8 cellular contexts compared by ENCODE assay signal in the genomic region with DNA sequence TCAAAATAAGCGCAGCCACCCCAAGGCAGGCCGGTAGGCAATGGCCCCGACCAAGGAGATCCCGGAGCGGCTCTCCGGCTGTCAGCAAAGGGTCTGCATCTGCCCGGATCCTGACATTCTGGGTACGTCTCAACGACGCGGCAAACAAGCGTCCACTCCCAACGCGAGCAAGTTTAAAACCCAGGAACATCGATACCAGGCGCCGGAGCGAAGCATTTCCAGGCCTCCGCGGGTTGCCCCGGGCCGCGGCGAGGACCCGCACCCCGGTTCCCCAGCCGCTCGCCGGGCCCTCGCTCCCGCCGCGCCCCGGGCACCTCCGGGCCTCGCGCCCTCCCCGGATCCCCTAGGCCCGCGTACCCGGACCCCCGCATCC. TPM values are rescaled to one million over a fixed set of nuclear protein-coding genes. Genes with fewer than 3 reads are reported as not detected.
DNase-seq lines count a peak whose midpoint lies in the region; ATAC-seq and TF ChIP-seq lines count a peak whose summit lies in the region.

No MANE protein-coding gene starts in this region.

- peaks cover 22 to 49% (median 33%) of the 10 kb centered on the region in 4 donors for H3K4me1 Mint-ChIP-seq in CD4-positive, alpha-beta memory T cell

- peaks cover 28% of the 10 kb centered on the region for H3K4me1 ChIP-seq in CD4-positive, alpha-beta memory T cell (ENCODE audit: insufficient read depth, low read length)

- no peaks in the 10 kb centered on the region for H3K9me3 Mint-ChIP-seq in CD4-positive, alpha-beta memory T cell

- H3K27ac ChIP-seq in CD4-positive, alpha-beta memory T cell (ENCODE audit: low read depth, low read length) = peak overlapping the region; percentile 46

- H3K36me3 Mint-ChIP-seq in CD4-positive, alpha-beta memory T cell = peaks cover 0 to 6% of the 10 kb centered on the region in 2 donors

- peak overlapping the region; percentile 6 to 70 for H3K4me3 ChIP-seq in CD4-positive, alpha-beta memory T cell (ENCODE audit: low read length in 2 of 2)
- H3K4me3 ChIP-seq in astrocyte of the spinal cord (ENCODE audit: low read depth, low read length) (peak overlapping the region; percentile 56), retinal pigment epithelial cell (ENCODE audit: low read length) (peak overlapping the region; percentile 75)

- peak overlapping the region; percentile 84 to 98 (median 96) for H3K27ac Mint-ChIP-seq in CD4-positive, alpha-beta memory T cell

- no peaks in the 10 kb centered on the region for H3K27me3 ChIP-seq in CD4-positive, alpha-beta memory T cell (ENCODE audit: insufficient read depth, low read length)

- POLR2A ChIA-PET in CD4-positive, alpha-beta memory T cell (lab: Charles Lee; ENCODE audit: partially characterized antibody) = interaction anchor here (1.4 to 2.2 kb wide), 2 partner anchors 21 to 37 kb away, joined by 7 to 12 read pairs; partner anchors contain the start of genes MRPS24 and UBE2D4

- no peaks in the 10 kb centered on the region for H3K27me3 Mint-ChIP-seq in CD4-positive, alpha-beta memory T cell

- ATAC-seq in GM19351 (IDR thresholded peaks at IDR 0.05; ENCODE audit: unreplicated experiment) (peak; percentile 36), HG03469 (IDR thresholded peaks at IDR 0.05; ENCODE audit: unreplicated experiment) (peak; percentile 29), SK-N-SH treated with all-trans-retinoic acid at 6 μM for 48 hours (peak; percentile 73)

- peak; percentile 16 to 34 (median 21) for DNase-seq in CD4-positive, alpha-beta memory T cell
- DNase-seq in astrocyte of the spinal cord (ENCODE audit: low read depth, low spot score) = peak; percentile 29
- DNase-seq in iPS DF 19.7 (ENCODE audit: low read depth, low spot score) = peak; percentile 40
- no peak for DNase-seq in retinal pigment epithelial cell (ENCODE audit: low read depth)
- DNase-seq in effector CD8-positive, alpha-beta T cell (lab: John Stamatoyannopoulos, UW) = no peak

- H3K4me3 Mint-ChIP-seq in CD4-positive, alpha-beta memory T cell = peak overlapping the region; percentile 94 to 98 (median 97)

- TF ChIP-seq CTCF in astrocyte of the spinal cord (IDR thresholded peaks at IDR 0.05; ENCODE audit: low read depth, low read length) (no peak), retinal pigment epithelial cell (conservative IDR thresholded peaks at IDR 0.05; ENCODE audit: low read depth, low read length) (no peak)

- no peaks in the 10 kb centered on the region for H3K36me3 ChIP-seq in CD4-positive, alpha-beta memory T cell (ENCODE audit: insufficient read depth, low read length)

- in situ Hi-C loops in astrocyte of the spinal cord (cut with HindIII; ENCODE audit: low sequenced_read_pairs) = no loop called here

- CTCF ChIA-PET in CD4-positive, alpha-beta memory T cell (lab: Charles Lee; ENCODE audit: partially characterized antibody) = no interaction called here

- H3K9me3 ChIP-seq in CD4-positive, alpha-beta memory T cell (ENCODE audit: control insufficient read depth in 1 of 2, low read length in 2 of 2) = no peaks in the 10 kb centered on the region

- intact Hi-C loops in CD4-positive, alpha-beta memory T cell (cut with micrococcal nuclease) = loop anchor here (1.0 kb wide), 2 partner anchors 20 to 37 kb away; partner anchors contain the start of genes MRPS24 and UBE2D4

TF ChIP-seq in SK-N-SH treated with all-trans-retinoic acid at 6 μM for 48 hours, 23 proteins besides CTCF, POLR2A, EP300 and RAD21:
- TF ChIP-seq ZNF70 (CRISPR knock-in tag; IDR thresholded peaks at IDR 0.05) (no peak), PATZ1 (CRISPR knock-in tag; IDR thresholded peaks at IDR 0.05; ENCODE audit: borderline replicate concordance) (no peak), ZC3H10 (CRISPR knock-in tag; IDR thresholded peaks at IDR 0.05) (no peak), TOX (CRISPR knock-in tag; IDR thresholded peaks at IDR 0.05; ENCODE audit: borderline replicate concordance) (no peak), ISL1 (CRISPR knock-in tag; IDR thresholded peaks at IDR 0.05) (no peak), TCF4 (CRISPR knock-in tag; IDR thresholded peaks at IDR 0.05; ENCODE audit: borderline replicate concordance) (no peak), ZNF565 (CRISPR knock-in tag; conservative IDR thresholded peaks at IDR 0.05; ENCODE audit: low read depth) (no peak)
- TF ChIP-seq, protein P1, sequence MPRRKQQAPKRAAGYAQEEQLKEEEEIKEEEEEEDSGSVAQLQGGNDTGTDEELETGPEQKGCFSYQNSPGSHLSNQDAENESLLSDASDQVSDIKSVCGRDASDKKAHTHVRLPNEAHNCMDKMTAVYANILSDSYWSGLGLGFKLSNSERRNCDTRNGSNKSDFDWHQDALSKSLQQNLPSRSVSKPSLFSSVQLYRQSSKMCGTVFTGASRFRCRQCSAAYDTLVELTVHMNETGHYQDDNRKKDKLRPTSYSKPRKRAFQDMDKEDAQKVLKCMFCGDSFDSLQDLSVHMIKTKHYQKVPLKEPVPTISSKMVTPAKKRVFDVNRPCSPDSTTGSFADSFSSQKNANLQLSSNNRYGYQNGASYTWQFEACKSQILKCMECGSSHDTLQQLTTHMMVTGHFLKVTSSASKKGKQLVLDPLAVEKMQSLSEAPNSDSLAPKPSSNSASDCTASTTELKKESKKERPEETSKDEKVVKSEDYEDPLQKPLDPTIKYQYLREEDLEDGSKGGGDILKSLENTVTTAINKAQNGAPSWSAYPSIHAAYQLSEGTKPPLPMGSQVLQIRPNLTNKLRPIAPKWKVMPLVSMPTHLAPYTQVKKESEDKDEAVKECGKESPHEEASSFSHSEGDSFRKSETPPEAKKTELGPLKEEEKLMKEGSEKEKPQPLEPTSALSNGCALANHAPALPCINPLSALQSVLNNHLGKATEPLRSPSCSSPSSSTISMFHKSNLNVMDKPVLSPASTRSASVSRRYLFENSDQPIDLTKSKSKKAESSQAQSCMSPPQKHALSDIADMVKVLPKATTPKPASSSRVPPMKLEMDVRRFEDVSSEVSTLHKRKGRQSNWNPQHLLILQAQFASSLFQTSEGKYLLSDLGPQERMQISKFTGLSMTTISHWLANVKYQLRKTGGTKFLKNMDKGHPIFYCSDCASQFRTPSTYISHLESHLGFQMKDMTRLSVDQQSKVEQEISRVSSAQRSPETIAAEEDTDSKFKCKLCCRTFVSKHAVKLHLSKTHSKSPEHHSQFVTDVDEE (CRISPR knock-in tag; IDR thresholded peaks at IDR 0.05) = no peak
TF ChIP-seq in SK-N-SH treated with all-trans-retinoic acid at 6 μM for 48 hours: peak in this region for 0.

RNA-seq across cellular contexts. Expression of gene URGCP, which starts 0.5 kb away (rescaled TPM):
- 10 to 100 TPM; 35.5 to 36.1 TPM for total RNA-seq in CD4-positive, alpha-beta memory T cell
- 10 to 100 TPM; 17.1 to 28.9 TPM for polyA plus RNA-seq in CD4-positive, alpha-beta memory T cell

RNA-seq across cellular contexts. Expression of gene UBE2D4, which starts 20.3 kb away (rescaled TPM):
- 10 to 100 TPM; 10.9 to 11.0 TPM for total RNA-seq in CD4-positive, alpha-beta memory T cell
- 10 to 100 TPM; 16.5 to 21.9 TPM for polyA plus RNA-seq in CD4-positive, alpha-beta memory T cell

RNA-seq across cellular contexts. Expression of gene MRPS24, which starts 36.6 kb away (rescaled TPM):
- total RNA-seq in CD4-positive, alpha-beta memory T cell = 10 to 100 TPM; 52.2 to 52.7 TPM
- 100 to 1,000 TPM; 130 to 136 TPM for polyA plus RNA-seq in CD4-positive, alpha-beta memory T cell

Comparison
In these comparisons a context has a peak if more than half of its experiments do, and no peak if none do; other contexts are left out.
1. DNase-seq: peak in CD4-positive, alpha-beta memory T cell (5 of 5), astrocyte of the spinal cord (single experiment) and iPS DF 19.7 (single experiment); none in retinal pigment epithelial cell (single experiment) and effector CD8-positive, alpha-beta T cell (single experiment).
2. Peak in every context shown above with its lines, with median percentiles within 50 percentile points of each other: H3K4me3 ChIP-seq and ATAC-seq.